Comparison of ENCODE assay signal across 8 cellular contexts in the genomic region with DNA sequence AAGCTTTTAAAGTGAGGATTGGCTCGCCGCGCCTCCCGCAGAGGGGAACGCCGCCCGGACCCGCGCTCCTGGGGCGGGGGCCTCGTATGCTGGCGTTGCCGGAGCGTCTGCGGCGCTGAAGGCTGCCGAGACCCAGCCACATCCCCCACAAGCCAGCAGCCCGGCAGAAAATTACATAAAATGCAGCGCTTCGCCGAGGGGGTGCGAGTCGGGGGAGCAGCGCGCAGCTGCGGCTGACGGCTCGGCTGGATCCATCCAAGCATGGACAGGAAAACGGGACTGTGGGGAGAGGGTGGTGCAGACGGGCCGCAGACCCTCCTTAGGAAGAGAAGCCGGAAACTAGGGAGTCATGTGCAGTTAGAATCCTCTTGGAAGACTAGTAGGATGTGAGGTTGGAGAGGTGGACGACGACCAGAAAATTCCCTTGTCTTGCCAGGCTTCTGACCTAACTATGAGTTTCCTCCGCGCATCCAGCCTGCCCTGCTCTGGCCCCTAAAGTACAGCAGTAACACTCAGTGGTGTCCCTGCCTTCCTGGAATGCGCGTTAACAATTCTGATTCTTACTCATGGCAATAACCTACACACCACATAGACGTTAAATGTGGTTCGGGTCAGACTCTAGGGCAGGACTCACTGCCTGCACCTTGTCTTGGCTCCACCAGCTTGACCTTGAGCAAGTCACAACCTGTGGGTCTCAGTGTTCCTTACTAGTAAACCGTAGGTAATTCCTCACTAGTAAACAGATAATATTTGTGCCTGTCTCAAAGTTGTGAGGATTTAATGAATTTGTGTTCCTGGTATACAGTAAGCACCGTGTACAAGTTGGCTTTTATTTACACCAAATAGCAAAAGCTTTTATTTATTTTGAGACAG.
DNase-seq lines count a peak whose midpoint lies in the region; ATAC-seq and TF ChIP-seq lines count a peak whose summit lies in the region.

No MANE protein-coding gene starts in this region.

- no peak for TF ChIP-seq POLR2A in erythroblast (IDR thresholded peaks at IDR 0.05; ENCODE audit: low read length)

- no peaks in the 10 kb centered on the region for H3K9me3 ChIP-seq in mucosa of rectum (ENCODE audit: control insufficient read depth in 2 of 2, low read length in 2 of 2)

- peak overlapping the region; percentile 93 to 96 for H3K27ac ChIP-seq in mucosa of rectum (ENCODE audit: low read depth in 2 of 2, low read length in 2 of 2)

- ATAC-seq in GM18909 (IDR thresholded peaks at IDR 0.05; ENCODE audit: poor library complexity, unreplicated experiment) (peak; percentile 17), HG03432 (IDR thresholded peaks at IDR 0.05; ENCODE audit: unreplicated experiment) (peak; percentile 18)
- peak; percentile 52 for ATAC-seq in stimulated activated naive CD8-positive, alpha-beta T cell treated with anti-CD3 and anti-CD28 coated beads, Interleukin-15, Interleukin-2, amounts not matched to agents 100 U/mL and 50 U/mL, for 24 hours

- in situ Hi-C loops in ACHN (cut with HindIII; ENCODE audit: low pct_ligation_motif_present, low pct_unique_long_range_greater_than_20kb, low sequenced_read_pairs), result no loop called here

- H3K36me3 ChIP-seq in mucosa of rectum (ENCODE audit: control insufficient read depth in 2 of 2, insufficient read depth in 2 of 2, low read length in 2 of 2), result peaks cover 3 to 5% of the 10 kb centered on the region in 2 donors

- H3K4me1 ChIP-seq in mucosa of rectum (ENCODE audit: control insufficient read depth in 2 of 2, insufficient read depth in 2 of 2, low read length in 2 of 2), result peaks cover 8 to 14% of the 10 kb centered on the region in 2 donors

- DNase-seq in ACHN, result peak; percentile 45
- peak; percentile 49 for DNase-seq in NOMO-1 treated with DMSO at 0.1 percent for 48 hours (lab: John Stamatoyannopoulos, UW; ENCODE audit: unreplicated experiment)
- peak; percentile 34 for DNase-seq in activated T-cell treated with anti-CD3 and anti-CD28 coated beads for 48 hours (ENCODE audit: low read depth)
- DNase-seq in erythroblast (lab: John Stamatoyannopoulos, UW), result peak; percentile 57 to 68
- DNase-seq in stimulated activated naive CD8-positive, alpha-beta T cell treated with anti-CD3 and anti-CD28 coated beads, Interleukin-15, Interleukin-2, amounts not matched to agents 100 U/mL and 50 U/mL, for 24 hours, result peak; percentile 55

- H3K4me3 ChIP-seq in mucosa of rectum (ENCODE audit: low read length in 2 of 2), result peak overlapping the region; percentile 85 to 91

- peak overlapping the region; percentile 86 to 96 for H3K9ac ChIP-seq in mucosa of rectum (ENCODE audit: low read depth in 1 of 2, low read length in 2 of 2)

- H3K27me3 ChIP-seq in mucosa of rectum (ENCODE audit: control insufficient read depth in 2 of 2, insufficient read depth in 2 of 2, low read length in 2 of 2), result no peaks in the 10 kb centered on the region

Comparison
In these comparisons a context has a peak if more than half of its experiments do, and no peak if none do; other contexts are left out.
1. Peak in every context shown above with its lines: DNase-seq, ATAC-seq, H3K4me3 ChIP-seq and H3K27ac ChIP-seq.